19 cellular contexts compared by ENCODE assay signal in the genomic region with DNA sequence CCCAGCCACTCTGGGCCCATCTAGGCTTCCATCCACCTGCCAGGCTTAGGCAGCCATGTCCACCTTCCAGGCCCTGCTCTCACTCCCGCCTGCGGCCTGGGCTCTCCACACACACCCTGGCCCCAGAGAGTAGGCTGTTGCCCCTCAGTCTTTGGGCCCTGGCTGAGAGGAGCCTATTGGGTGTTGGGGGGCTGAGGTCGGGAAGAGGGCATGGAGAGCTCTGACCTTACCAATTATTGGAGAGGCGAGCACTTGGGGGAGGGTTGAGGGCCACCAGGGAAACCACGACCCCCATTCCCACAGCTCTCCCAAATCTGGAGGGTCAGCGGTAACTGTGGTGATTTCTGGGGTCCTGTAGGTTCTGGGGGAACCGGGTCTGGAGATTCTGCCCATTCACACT. TPM values are rescaled to one million over a fixed set of nuclear protein-coding genes. Genes with fewer than 3 reads are reported as not detected.
"Had no signal": no experiment of that assay in that cellular context is flagged by ENCODE, and none has a peak within 500 bp of the region (broad histone marks: within the 10 kb centered on the region; RNA-seq: fewer than 3 reads in every experiment).

No MANE protein-coding gene starts in this region.

- H3K4me3 ChIP-seq: colonic mucosa, gastroesophageal sphincter, smooth muscle cell, thoracic aorta had no signal

- H3K4me1 Mint-ChIP-seq: immature natural killer cell; stimulated activated memory B cell treated with anti-CD40 and anti-IgM and Interleukin-4, amounts not matched to agents 10 μg/mL and 1 μg/mL and 100 μg/mL, for 72 hours had no signal

- H3K36me3 Mint-ChIP-seq: activated naive CD8-positive, alpha-beta T cell; brain; immature natural killer cell; stimulated activated memory B cell treated with anti-CD40 and anti-IgM and Interleukin-4, amounts not matched to agents 10 μg/mL and 1 μg/mL and 100 μg/mL, for 72 hours had no signal

- DNase-seq: activated CD4-positive, alpha-beta T cell treated with anti-CD3 and anti-CD28 coated beads for 1 hour; activated CD4-positive, alpha-beta T cell treated with anti-CD3 and anti-CD28 coated beads, Interleukin-2, amount 50 U/mL, for 4 hours; amygdala; central memory CD4-positive, alpha-beta T cell; colonic mucosa; erythroblast; immature natural killer cell; kidney glomerular epithelial cell; occipital lobe; stimulated activated CD4-positive, alpha-beta T cell treated with anti-CD3 and anti-CD28 coated beads, Interleukin-4, amount 100 ng/mL, for 4 hours; SW 1271 had no signal

- H3K36me3 ChIP-seq: colonic mucosa, thoracic aorta had no signal

- H3K27ac Mint-ChIP-seq: activated naive CD8-positive, alpha-beta T cell; brain; immature natural killer cell; nephron; progenitor cell of endocrine pancreas; stimulated activated memory B cell treated with anti-CD40 and anti-IgM and Interleukin-4, amounts not matched to agents 10 μg/mL and 1 μg/mL and 100 μg/mL, for 72 hours had no signal

- H3K4me1 ChIP-seq: colonic mucosa had no signal

- H3K9me3 ChIP-seq: colonic mucosa, thoracic aorta had no signal

- H3K27me3 ChIP-seq: colonic mucosa, gastroesophageal sphincter had no signal

- H3K9me3 Mint-ChIP-seq: immature natural killer cell had no signal

- H3K27me3 Mint-ChIP-seq: activated naive CD8-positive, alpha-beta T cell had no signal

- ATAC-seq: gastroesophageal sphincter; stimulated activated memory B cell treated with anti-CD40 and anti-IgM and Interleukin-4, amounts not matched to agents 10 μg/mL and 1 μg/mL and 100 μg/mL, for 72 hours had no signal

- H3K4me3 Mint-ChIP-seq: activated naive CD8-positive, alpha-beta T cell; brain; immature natural killer cell; nephron; stimulated activated memory B cell treated with anti-CD40 and anti-IgM and Interleukin-4, amounts not matched to agents 10 μg/mL and 1 μg/mL and 100 μg/mL, for 72 hours had no signal

RNA-seq across cellular contexts. Expression of gene HTRA3, which starts 38.2 kb away (rescaled TPM):
- polyA plus RNA-seq: immature natural killer cell had no signal
